ENCODE assay signal across 10 cellular contexts in the genomic region with DNA sequence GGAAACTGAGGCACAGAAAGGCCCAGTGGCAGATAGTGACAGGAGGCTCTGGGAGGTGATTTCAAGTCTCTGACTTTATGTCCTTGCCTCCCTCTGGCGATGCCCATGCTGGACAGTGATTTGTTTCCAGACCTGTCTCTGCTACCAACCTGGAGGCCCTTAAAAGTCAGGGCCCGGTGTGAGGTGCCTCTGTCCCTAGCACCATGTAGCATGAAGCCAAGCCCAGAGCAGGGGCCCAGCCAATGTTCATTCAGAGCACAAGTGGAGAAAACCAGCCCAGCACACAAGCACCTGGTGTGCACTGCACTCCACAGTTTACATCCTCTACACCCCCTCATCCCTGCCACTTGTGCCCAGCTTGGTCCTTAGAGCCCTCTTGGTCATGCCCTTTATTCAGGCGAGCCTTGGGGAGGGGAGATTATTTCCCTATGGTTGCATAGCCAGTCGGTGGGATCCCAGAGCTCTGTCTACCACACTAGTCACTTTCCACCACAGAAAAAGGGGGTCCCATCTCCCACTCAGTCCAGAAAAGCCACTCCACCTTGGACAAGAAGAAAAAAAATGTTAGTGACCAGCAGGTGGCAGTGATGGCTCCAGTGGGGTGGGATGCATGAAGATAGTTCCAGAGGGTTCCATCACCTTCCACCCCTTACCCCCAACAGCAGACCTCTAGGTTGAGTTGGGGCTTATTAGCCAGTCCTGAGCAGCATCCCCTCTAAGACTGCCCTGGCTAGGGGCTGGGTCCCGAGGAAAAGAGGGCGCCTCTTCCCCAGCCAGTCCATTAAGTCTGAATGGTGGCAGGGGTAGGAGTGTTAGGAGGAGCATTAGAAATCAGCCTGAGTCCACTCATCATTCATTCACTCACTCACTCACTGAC.
A peak's percentile ranks its signal among the peaks of the same experiment; 100 is the strongest.
DNase-seq lines count a peak whose midpoint lies in the region; ATAC-seq and TF ChIP-seq lines count a peak whose summit lies in the region.
"Had no signal": no experiment of that assay in that cellular context is flagged by ENCODE, and none has a peak within 500 bp of the region (broad histone marks: within the 10 kb centered on the region; RNA-seq: fewer than 3 reads in every experiment).

No MANE protein-coding gene starts in this region.

- H3K4me1 Mint-ChIP-seq in effector memory CD8-positive, alpha-beta T cell (ENCODE audit: low read depth in 2 of 2) = peaks cover 0 to 5% of the 10 kb centered on the region in 2 donors

- peaks cover 25 to 34% of the 10 kb centered on the region in 2 donors for H3K27me3 Mint-ChIP-seq in effector memory CD8-positive, alpha-beta T cell

- TF ChIP-seq CTCF in 22Rv1 (IDR thresholded peaks at IDR 0.05) (peak; percentile 60), GM12874 (IDR thresholded peaks at IDR 0.05; ENCODE audit: insufficient read depth, low read depth, low read length) (peak; percentile 34), VCaP (conservative IDR thresholded peaks at IDR 0.05) (peak; percentile 82)

- no peaks in the 10 kb centered on the region for H3K36me3 Mint-ChIP-seq in effector memory CD8-positive, alpha-beta T cell (ENCODE audit: insufficient read depth)

- no peak overlapping the region for H3K27ac ChIP-seq in 22Rv1
- H3K27ac ChIP-seq in VCaP = no peak overlapping the region

- no peak overlapping the region for H3K27ac Mint-ChIP-seq in effector memory CD8-positive, alpha-beta T cell
- H3K27ac Mint-ChIP-seq: stimulated activated naive CD8-positive, alpha-beta T cell treated with anti-CD3 and anti-CD28 coated beads, Interleukin-15, Interleukin-2, amounts not matched to agents 100 ng/mL and 50 ng/mL, for 24 hours had no signal

- no peak for ATAC-seq in effector memory CD8-positive, alpha-beta T cell (replicated peaks)
- no peak for ATAC-seq in GM18498 (IDR thresholded peaks at IDR 0.05; ENCODE audit: unreplicated experiment)

- H3K4me3 Mint-ChIP-seq in effector memory CD8-positive, alpha-beta T cell = no peak overlapping the region
- H3K4me3 Mint-ChIP-seq: stimulated activated naive CD8-positive, alpha-beta T cell treated with anti-CD3 and anti-CD28 coated beads, Interleukin-15, Interleukin-2, amounts not matched to agents 100 ng/mL and 50 ng/mL, for 24 hours had no signal

- no peaks in the 10 kb centered on the region for H3K9me3 Mint-ChIP-seq in effector memory CD8-positive, alpha-beta T cell
- H3K9me3 Mint-ChIP-seq: stimulated activated naive CD8-positive, alpha-beta T cell treated with anti-CD3 and anti-CD28 coated beads, Interleukin-15, Interleukin-2, amounts not matched to agents 100 ng/mL and 50 ng/mL, for 24 hours had no signal

- DNase-seq in hepatic stellate cell (ENCODE audit: low spot score) = peak; percentile 76
- DNase-seq in cerebellar nuclear complex (lab: John Stamatoyannopoulos, UW) = no peak
- DNase-seq in effector memory CD8-positive, alpha-beta T cell = no peak
- DNase-seq in amniotic stem cell (lab: John Stamatoyannopoulos, UW) = no peak
- DNase-seq: T-helper 2 cell had no signal
